ENCODE assay signal across 1 cellular context in the genomic region with DNA sequence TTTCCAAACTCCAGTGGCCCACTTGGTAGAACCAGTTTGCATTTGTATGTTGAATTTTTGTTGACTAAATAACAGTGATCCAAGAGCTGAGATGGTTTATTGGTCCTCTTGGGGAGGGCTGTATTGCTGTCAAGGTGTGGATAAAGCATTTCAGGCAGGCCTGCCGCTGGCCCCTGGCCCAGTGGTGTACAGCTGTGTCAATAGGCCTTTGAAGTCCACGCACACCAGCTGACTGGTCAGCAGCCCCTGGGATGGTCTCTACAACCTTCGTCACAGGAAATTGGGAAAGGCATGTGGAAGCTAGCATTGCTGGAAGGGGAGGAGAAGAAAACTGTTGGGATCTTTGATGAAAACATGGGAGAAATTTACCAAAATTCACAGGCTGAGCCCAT.
TF ChIP-seq lines count a peak whose summit lies in the region.

No MANE protein-coding gene starts in this region.

TF ChIP-seq in HepG2, 621 proteins besides CTCF, POLR2A, EP300 and RAD21 (continues in another document):
- no peak for TF ChIP-seq ZNF30 (CRISPR knock-in tag; IDR thresholded peaks at IDR 0.05)
- TF ChIP-seq, protein P1, sequence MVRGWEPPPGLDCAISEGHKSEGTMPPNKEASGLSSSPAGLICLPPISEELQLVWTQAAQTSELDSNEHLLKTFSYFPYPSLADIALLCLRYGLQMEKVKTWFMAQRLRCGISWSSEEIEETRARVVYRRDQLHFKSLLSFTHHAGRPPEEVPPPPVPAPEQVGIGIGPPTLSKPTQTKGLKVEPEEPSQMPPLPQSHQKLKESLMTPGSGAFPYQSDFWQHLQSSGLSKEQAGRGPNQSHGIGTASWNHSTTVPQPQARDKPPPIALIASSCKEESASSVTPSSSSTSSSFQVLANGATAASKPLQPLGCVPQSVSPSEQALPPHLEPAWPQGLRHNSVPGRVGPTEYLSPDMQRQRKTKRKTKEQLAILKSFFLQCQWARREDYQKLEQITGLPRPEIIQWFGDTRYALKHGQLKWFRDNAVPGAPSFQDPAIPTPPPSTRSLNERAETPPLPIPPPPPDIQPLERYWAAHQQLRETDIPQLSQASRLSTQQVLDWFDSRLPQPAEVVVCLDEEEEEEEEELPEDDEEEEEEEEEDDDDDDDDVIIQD (CRISPR knock-in tag; IDR thresholded peaks at IDR 0.05; ENCODE audit: low read depth): 0 out of 2 replicates have a peak, but pooled peaks have one; percentile 27
- no peak for TF ChIP-seq ZNF746 (CRISPR knock-in tag; IDR thresholded peaks at IDR 0.05)
- no peak for TF ChIP-seq ZNF335 (CRISPR knock-in tag; IDR thresholded peaks at IDR 0.05)
- TF ChIP-seq SAP130 (CRISPR knock-in tag; IDR thresholded peaks at IDR 0.05; ENCODE audit: low read depth): peak; percentile 62
- TF ChIP-seq, protein P2, sequence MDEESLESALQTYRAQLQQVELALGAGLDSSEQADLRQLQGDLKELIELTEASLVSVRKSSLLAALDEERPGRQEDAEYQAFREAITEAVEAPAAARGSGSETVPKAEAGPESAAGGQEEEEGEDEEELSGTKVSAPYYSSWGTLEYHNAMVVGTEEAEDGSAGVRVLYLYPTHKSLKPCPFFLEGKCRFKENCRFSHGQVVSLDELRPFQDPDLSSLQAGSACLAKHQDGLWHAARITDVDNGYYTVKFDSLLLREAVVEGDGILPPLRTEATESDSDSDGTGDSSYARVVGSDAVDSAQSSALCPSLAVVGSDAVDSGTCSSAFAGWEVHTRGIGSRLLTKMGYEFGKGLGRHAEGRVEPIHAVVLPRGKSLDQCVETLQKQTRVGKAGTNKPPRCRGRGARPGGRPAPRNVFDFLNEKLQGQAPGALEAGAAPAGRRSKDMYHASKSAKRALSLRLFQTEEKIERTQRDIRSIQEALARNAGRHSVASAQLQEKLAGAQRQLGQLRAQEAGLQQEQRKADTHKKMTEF (CRISPR knock-in tag; IDR thresholded peaks at IDR 0.05): 0 out of 2 replicates have a peak, but pooled peaks have one; percentile 21
- no peak for TF ChIP-seq GATAD1 (CRISPR knock-in tag; IDR thresholded peaks at IDR 0.05)
- TF ChIP-seq ELF3 (CRISPR knock-in tag; IDR thresholded peaks at IDR 0.05): 0 out of 2 replicates have a peak, but pooled peaks have one; percentile 19
- peak; percentile 16; the same call in 1 of the 2 replicates for TF ChIP-seq SOX5 (CRISPR knock-in tag; IDR thresholded peaks at IDR 0.05; ENCODE audit: borderline replicate concordance)
- peak; percentile 12; the same call in 1 of the 2 replicates for TF ChIP-seq CEBPB (IDR thresholded peaks at IDR 0.05; ENCODE audit: borderline replicate concordance, low read depth, low read length)
- TF ChIP-seq BHLHE40 (IDR thresholded peaks at IDR 0.05; ENCODE audit: low read length): 0 out of 2 replicates have a peak, but pooled peaks have one; percentile 19
- TF ChIP-seq SP2 (CRISPR knock-in tag; IDR thresholded peaks at IDR 0.05): no peak
- TF ChIP-seq PTBP1 (IDR thresholded peaks at IDR 0.05; ENCODE audit: low read depth, low read length, poor library complexity, severe bottlenecking): no peak
- TF ChIP-seq ZNF350 (CRISPR knock-in tag; IDR thresholded peaks at IDR 0.05; ENCODE audit: borderline replicate concordance, low read depth): no peak
- no peak for TF ChIP-seq ZNF382 (CRISPR knock-in tag; IDR thresholded peaks at IDR 0.05; ENCODE audit: borderline replicate concordance)
- no peak for TF ChIP-seq RORA (CRISPR knock-in tag; IDR thresholded peaks at IDR 0.05)
- no peak for TF ChIP-seq SMAD1 (CRISPR knock-in tag; IDR thresholded peaks at IDR 0.05; ENCODE audit: borderline replicate concordance, low read depth)
- no peak for TF ChIP-seq ZFP41 (CRISPR knock-in tag; IDR thresholded peaks at IDR 0.05; ENCODE audit: borderline replicate concordance)
- TF ChIP-seq TCF7 (IDR thresholded peaks at IDR 0.05; ENCODE audit: low read depth): peak; percentile 78; the same call in 1 of the 2 replicates
- TF ChIP-seq POGZ (CRISPR knock-in tag; IDR thresholded peaks at IDR 0.05): peak; percentile 24; the same call in 1 of the 2 replicates
- TF ChIP-seq GABPA (IDR thresholded peaks at IDR 0.05; ENCODE audit: low read depth, low read length): no peak
- peak; percentile 36; the same call in 1 of the 2 replicates for TF ChIP-seq GABPA (CRISPR knock-in tag; IDR thresholded peaks at IDR 0.05; ENCODE audit: low read depth)
- TF ChIP-seq SNAI1 (CRISPR knock-in tag; IDR thresholded peaks at IDR 0.05; ENCODE audit: borderline replicate concordance): no peak
- TF ChIP-seq NFYC (CRISPR knock-in tag; IDR thresholded peaks at IDR 0.05): no peak
- TF ChIP-seq, protein P3, sequence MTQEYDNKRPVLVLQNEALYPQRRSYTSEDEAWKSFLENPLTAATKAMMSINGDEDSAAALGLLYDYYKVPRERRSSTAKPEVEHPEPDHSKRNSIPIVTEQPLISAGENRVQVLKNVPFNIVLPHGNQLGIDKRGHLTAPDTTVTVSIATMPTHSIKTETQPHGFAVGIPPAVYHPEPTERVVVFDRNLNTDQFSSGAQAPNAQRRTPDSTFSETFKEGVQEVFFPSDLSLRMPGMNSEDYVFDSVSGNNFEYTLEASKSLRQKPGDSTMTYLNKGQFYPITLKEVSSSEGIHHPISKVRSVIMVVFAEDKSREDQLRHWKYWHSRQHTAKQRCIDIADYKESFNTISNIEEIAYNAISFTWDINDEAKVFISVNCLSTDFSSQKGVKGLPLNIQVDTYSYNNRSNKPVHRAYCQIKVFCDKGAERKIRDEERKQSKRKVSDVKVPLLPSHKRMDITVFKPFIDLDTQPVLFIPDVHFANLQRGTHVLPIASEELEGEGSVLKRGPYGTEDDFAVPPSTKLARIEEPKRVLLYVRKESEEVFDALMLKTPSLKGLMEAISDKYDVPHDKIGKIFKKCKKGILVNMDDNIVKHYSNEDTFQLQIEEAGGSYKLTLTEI (CRISPR knock-in tag; conservative IDR thresholded peaks at IDR 0.05): no peak
- no peak for TF ChIP-seq RELA (CRISPR knock-in tag; IDR thresholded peaks at IDR 0.05)
- TF ChIP-seq, protein P4, sequence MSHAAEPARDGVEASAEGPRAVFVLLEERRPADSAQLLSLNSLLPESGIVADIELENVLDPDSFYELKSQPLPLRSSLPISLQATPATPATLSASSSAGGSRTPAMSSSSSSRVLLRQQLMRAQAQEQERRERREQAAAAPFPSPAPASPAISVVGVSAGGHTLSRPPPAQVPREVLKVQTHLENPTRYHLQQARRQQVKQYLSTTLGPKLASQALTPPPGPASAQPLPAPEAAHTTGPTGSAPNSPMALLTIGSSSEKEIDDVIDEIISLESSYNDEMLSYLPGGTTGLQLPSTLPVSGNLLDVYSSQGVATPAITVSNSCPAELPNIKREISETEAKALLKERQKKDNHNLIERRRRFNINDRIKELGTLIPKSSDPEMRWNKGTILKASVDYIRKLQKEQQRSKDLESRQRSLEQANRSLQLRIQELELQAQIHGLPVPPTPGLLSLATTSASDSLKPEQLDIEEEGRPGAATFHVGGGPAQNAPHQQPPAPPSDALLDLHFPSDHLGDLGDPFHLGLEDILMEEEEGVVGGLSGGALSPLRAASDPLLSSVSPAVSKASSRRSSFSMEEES (CRISPR knock-in tag; IDR thresholded peaks at IDR 0.05): peak; percentile 37; the same call in 1 of the 2 replicates
- TF ChIP-seq TSC22D2 (CRISPR knock-in tag; IDR thresholded peaks at IDR 0.05; ENCODE audit: borderline replicate concordance): no peak
- TF ChIP-seq SALL1 (CRISPR knock-in tag; IDR thresholded peaks at IDR 0.05): peak; percentile 46
- no peak for TF ChIP-seq BCL6 (CRISPR knock-in tag; IDR thresholded peaks at IDR 0.05)
- peak; percentile 54 for TF ChIP-seq GABPB1 (CRISPR knock-in tag; IDR thresholded peaks at IDR 0.05)
- TF ChIP-seq, protein P5, sequence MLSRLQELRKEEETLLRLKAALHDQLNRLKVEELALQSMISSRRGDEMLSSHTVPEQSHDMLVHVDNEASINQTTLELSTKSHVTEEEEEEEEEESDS (CRISPR knock-in tag; IDR thresholded peaks at IDR 0.05; ENCODE audit: borderline replicate concordance): no peak
- no peak for TF ChIP-seq FOXA1 (IDR thresholded peaks at IDR 0.05)
- TF ChIP-seq FOXA1 (CRISPR knock-in tag; IDR thresholded peaks at IDR 0.05): peak; percentile 70
- TF ChIP-seq ATRX (CRISPR knock-in tag; IDR thresholded peaks at IDR 0.05; ENCODE audit: borderline replicate concordance): no peak
- no peak for TF ChIP-seq YEATS4 (CRISPR knock-in tag; IDR thresholded peaks at IDR 0.05; ENCODE audit: borderline replicate concordance)
- TF ChIP-seq, protein P6, sequence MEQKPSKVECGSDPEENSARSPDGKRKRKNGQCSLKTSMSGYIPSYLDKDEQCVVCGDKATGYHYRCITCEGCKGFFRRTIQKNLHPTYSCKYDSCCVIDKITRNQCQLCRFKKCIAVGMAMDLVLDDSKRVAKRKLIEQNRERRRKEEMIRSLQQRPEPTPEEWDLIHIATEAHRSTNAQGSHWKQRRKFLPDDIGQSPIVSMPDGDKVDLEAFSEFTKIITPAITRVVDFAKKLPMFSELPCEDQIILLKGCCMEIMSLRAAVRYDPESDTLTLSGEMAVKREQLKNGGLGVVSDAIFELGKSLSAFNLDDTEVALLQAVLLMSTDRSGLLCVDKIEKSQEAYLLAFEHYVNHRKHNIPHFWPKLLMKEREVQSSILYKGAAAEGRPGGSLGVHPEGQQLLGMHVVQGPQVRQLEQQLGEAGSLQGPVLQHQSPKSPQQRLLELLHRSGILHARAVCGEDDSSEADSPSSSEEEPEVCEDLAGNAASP (CRISPR knock-in tag; IDR thresholded peaks at IDR 0.05; ENCODE audit: borderline replicate concordance): no peak
- TF ChIP-seq RFX3 (CRISPR knock-in tag; IDR thresholded peaks at IDR 0.05): no peak
- TF ChIP-seq, protein P7, sequence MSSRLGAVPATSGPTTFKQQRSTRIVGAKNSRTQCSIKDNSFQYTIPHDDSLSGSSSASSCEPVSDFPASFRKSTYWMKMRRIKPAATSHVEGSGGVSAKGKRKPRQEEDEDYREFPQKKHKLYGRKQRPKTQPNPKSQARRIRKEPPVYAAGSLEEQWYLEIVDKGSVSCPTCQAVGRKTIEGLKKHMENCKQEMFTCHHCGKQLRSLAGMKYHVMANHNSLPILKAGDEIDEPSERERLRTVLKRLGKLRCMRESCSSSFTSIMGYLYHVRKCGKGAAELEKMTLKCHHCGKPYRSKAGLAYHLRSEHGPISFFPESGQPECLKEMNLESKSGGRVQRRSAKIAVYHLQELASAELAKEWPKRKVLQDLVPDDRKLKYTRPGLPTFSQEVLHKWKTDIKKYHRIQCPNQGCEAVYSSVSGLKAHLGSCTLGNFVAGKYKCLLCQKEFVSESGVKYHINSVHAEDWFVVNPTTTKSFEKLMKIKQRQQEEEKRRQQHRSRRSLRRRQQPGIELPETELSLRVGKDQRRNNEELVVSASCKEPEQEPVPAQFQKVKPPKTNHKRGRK (CRISPR knock-in tag; IDR thresholded peaks at IDR 0.05): no peak
- TF ChIP-seq, protein P8, sequence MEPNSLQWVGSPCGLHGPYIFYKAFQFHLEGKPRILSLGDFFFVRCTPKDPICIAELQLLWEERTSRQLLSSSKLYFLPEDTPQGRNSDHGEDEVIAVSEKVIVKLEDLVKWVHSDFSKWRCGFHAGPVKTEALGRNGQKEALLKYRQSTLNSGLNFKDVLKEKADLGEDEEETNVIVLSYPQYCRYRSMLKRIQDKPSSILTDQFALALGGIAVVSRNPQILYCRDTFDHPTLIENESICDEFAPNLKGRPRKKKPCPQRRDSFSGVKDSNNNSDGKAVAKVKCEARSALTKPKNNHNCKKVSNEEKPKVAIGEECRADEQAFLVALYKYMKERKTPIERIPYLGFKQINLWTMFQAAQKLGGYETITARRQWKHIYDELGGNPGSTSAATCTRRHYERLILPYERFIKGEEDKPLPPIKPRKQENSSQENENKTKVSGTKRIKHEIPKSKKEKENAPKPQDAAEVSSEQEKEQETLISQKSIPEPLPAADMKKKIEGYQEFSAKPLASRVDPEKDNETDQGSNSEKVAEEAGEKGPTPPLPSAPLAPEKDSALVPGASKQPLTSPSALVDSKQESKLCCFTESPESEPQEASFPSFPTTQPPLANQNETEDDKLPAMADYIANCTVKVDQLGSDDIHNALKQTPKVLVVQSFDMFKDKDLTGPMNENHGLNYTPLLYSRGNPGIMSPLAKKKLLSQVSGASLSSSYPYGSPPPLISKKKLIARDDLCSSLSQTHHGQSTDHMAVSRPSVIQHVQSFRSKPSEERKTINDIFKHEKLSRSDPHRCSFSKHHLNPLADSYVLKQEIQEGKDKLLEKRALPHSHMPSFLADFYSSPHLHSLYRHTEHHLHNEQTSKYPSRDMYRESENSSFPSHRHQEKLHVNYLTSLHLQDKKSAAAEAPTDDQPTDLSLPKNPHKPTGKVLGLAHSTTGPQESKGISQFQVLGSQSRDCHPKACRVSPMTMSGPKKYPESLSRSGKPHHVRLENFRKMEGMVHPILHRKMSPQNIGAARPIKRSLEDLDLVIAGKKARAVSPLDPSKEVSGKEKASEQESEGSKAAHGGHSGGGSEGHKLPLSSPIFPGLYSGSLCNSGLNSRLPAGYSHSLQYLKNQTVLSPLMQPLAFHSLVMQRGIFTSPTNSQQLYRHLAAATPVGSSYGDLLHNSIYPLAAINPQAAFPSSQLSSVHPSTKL (CRISPR knock-in tag; IDR thresholded peaks at IDR 0.05): peak; percentile 31; the same call in 1 of the 2 replicates
- TF ChIP-seq, protein P9, sequence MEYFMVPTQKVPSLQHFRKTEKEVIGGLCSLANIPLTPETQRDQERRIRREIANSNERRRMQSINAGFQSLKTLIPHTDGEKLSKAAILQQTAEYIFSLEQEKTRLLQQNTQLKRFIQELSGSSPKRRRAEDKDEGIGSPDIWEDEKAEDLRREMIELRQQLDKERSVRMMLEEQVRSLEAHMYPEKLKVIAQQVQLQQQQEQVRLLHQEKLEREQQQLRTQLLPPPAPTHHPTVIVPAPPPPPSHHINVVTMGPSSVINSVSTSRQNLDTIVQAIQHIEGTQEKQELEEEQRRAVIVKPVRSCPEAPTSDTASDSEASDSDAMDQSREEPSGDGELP (IDR thresholded peaks at IDR 0.05; ENCODE audit: borderline replicate concordance, low read depth): peak; percentile 99
- TF ChIP-seq ZNF501 (CRISPR knock-in tag; IDR thresholded peaks at IDR 0.05): 0 out of 2 replicates have a peak, but pooled peaks have one; percentile 26
- no peak for TF ChIP-seq ZNF879 (CRISPR knock-in tag; IDR thresholded peaks at IDR 0.05)
- TF ChIP-seq, protein P10, sequence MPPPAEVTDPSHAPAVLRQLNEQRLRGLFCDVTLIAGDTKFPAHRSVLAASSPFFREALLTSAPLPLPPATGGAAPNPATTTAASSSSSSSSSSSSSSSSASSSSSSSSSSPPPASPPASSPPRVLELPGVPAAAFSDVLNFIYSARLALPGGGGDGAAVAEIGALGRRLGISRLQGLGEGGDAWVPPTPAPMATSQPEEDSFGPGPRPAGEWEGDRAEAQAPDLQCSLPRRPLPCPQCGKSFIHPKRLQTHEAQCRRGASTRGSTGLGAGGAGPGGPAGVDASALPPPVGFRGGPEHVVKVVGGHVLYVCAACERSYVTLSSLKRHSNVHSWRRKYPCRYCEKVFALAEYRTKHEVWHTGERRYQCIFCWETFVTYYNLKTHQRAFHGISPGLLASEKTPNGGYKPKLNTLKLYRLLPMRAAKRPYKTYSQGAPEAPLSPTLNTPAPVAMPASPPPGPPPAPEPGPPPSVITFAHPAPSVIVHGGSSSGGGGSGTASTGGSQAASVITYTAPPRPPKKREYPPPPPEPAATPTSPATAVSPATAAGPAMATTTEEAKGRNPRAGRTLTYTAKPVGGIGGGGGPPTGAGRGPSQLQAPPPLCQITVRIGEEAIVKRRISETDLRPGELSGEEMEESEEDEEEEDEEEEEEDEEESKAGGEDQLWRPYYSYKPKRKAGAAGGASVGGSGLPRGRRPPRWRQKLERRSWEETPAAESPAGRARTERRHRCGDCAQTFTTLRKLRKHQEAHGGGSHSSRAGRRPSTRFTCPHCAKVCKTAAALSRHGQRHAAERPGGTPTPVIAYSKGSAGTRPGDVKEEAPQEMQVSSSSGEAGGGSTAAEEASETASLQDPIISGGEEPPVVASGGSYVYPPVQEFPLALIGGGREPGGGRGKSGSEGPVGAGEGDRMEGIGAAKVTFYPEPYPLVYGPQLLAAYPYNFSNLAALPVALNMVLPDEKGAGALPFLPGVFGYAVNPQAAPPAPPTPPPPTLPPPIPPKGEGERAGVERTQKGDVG (CRISPR knock-in tag; IDR thresholded peaks at IDR 0.05; ENCODE audit: borderline replicate concordance): no peak
- TF ChIP-seq XBP1 (CRISPR knock-in tag; IDR thresholded peaks at IDR 0.05): no peak
- TF ChIP-seq PPARG (CRISPR knock-in tag; conservative IDR thresholded peaks at IDR 0.05): peak; percentile 29; the same call in 1 of the 2 replicates
